ENCODE assay signal across 11 cellular contexts in the genomic region with DNA sequence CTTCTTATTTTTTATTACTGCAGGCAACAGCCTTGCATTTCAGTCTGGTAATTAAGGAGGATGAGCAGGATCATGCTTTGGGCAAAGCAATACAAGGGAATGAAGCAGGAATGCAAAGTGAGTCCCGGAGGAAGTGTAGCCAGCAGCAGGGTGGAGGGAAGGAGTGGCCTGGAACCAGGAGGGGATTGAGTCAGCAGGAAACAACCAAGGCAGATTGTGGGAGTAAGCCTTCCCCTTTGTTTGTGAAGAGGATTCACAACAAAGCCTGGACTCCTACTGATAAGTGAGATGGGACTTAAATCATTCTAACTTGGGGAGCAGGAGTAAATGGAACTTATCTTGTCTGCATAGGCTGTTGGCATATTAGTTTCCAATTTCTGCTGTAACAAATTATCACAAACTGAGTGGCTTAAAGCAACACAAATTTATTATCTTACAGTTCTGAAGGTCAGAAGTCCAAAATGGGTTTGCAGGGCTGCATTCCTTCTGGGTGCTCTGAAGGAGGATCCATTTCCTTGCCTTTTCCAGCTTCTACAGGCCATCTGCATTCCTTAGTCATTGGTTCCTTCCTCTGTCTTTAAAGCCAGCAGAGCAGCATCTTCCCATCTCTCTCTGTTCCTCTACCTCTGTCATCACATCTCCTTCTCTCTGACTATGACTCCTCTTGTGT.
A peak's percentile ranks its signal among the peaks of the same experiment; 100 is the strongest.
DNase-seq lines count a peak whose midpoint lies in the region; ATAC-seq and TF ChIP-seq lines count a peak whose summit lies in the region.
"Had no signal": no experiment of that assay in that cellular context is flagged by ENCODE, and none has a peak within 500 bp of the region (broad histone marks: within the 10 kb centered on the region; RNA-seq: fewer than 3 reads in every experiment).

No MANE protein-coding gene starts in this region.

- H3K4me3 ChIP-seq in mesodermal cell (ENCODE audit: extremely low read depth, insufficient read depth, low read length, poor library complexity, severe bottlenecking): peak overlapping the region; percentile 8

- no peak for TF ChIP-seq CTCF in Calu3 (IDR thresholded peaks at IDR 0.05; ENCODE audit: unreplicated experiment)

- H3K36me3 ChIP-seq in mesodermal cell (ENCODE audit: control insufficient read depth, insufficient read depth, low read length): no peaks in the 10 kb centered on the region

- intact Hi-C loops in Calu3 (cut with micrococcal nuclease; ENCODE audit: unreplicated experiment): no loop called here

- H3K9me3 Mint-ChIP-seq in Calu3 (ENCODE audit: low read depth, unreplicated experiment): no peaks in the 10 kb centered on the region
- H3K9me3 Mint-ChIP-seq: activated T-cell treated with anti-CD3 and anti-CD28 coated beads, Interleukin-2, amount 50 U/mL, for 72 hours had no signal

- H3K9me3 ChIP-seq in mesodermal cell (ENCODE audit: control insufficient read depth, low read length): no peaks in the 10 kb centered on the region

- H3K4me1 ChIP-seq in mesodermal cell (ENCODE audit: control insufficient read depth, insufficient read depth, low read length, poor library complexity, severe bottlenecking): peaks cover 11% of the 10 kb centered on the region

- no peaks in the 10 kb centered on the region for H3K27me3 Mint-ChIP-seq in Calu3 (ENCODE audit: unreplicated experiment)

- CTCF ChIA-PET in Calu3 (lab: Charles Lee): no interaction called here

- no peak for TF ChIP-seq POLR2A in GM18505 (IDR thresholded peaks at IDR 0.05; ENCODE audit: borderline replicate concordance, extremely low read depth, insufficient read depth, insufficient read length)

- no peaks in the 10 kb centered on the region for H3K36me3 Mint-ChIP-seq in Calu3 (ENCODE audit: insufficient read depth, unreplicated experiment)
- H3K36me3 Mint-ChIP-seq: naive B cell had no signal

- no TSS peak for BruUV-seq in Calu3 (replicated peaks; lab: Mats Ljungman, UMichigan)

- no peak overlapping the region for H3K27ac Mint-ChIP-seq in Calu3 (ENCODE audit: unreplicated experiment)
- H3K27ac Mint-ChIP-seq: activated T-cell treated with anti-CD3 and anti-CD28 coated beads, Interleukin-2, amount 50 U/mL, for 72 hours; naive B cell had no signal

- no peak overlapping the region for H3K4me3 Mint-ChIP-seq in Calu3 (ENCODE audit: low read depth, unreplicated experiment)
- H3K4me3 Mint-ChIP-seq: activated T-cell treated with anti-CD3 and anti-CD28 coated beads, Interleukin-2, amount 50 U/mL, for 72 hours; naive B cell had no signal

- H3K4me1 Mint-ChIP-seq in Calu3 (ENCODE audit: low read depth, unreplicated experiment): peaks cover 28% of the 10 kb centered on the region

- WGBS in mesodermal cell (ENCODE audit: insufficient coverage in 2 of 2), 2 experiments: 0% methylated on average over 1 of the region's 1 CpG; no CpG with 5 or more reads in 1 of the 2 experiments

- peak; percentile 13 for DNase-seq in Calu3
- DNase-seq in NCI-H226: peak; percentile 74
- DNase-seq in dermis microvascular lymphatic vessel endothelial cell (ENCODE audit: low read depth in 2 of 2): peak; percentile 7 to 52
- no peak for DNase-seq in NK-92 (lab: John Stamatoyannopoulos, UW; ENCODE audit: unreplicated experiment)
- DNase-seq in amniotic stem cell (lab: John Stamatoyannopoulos, UW): no peak
- no peak for DNase-seq in NCI-H1417 treated with DMSO at 0.1 percent for 48 hours (lab: John Stamatoyannopoulos, UW)
- DNase-seq: activated T-cell treated with anti-CD3 and anti-CD28 coated beads, Interleukin-2, amount 50 U/mL, for 72 hours; naive B cell; NCI-H1436 treated with DMSO at 0.1 percent for 48 hours had no signal

- peak overlapping the region; percentile 92 for H3K27ac ChIP-seq in mesodermal cell (ENCODE audit: low read depth, low read length, severe bottlenecking)

- ATAC-seq in GM18505 (IDR thresholded peaks at IDR 0.05; ENCODE audit: unreplicated experiment): no peak

Comparison
In these comparisons a context has a peak if more than half of its experiments do, and no peak if none do; other contexts are left out.
1. DNase-seq: peak in Calu3 (single experiment), NCI-H226 (single experiment) and dermis microvascular lymphatic vessel endothelial cell (2 of 2); none in NK-92 (single experiment), amniotic stem cell (single experiment) and NCI-H1417 treated with DMSO at 0.1 percent for 48 hours (single experiment).